Comparison of ENCODE assay signal across 10 cellular contexts in the genomic region with DNA sequence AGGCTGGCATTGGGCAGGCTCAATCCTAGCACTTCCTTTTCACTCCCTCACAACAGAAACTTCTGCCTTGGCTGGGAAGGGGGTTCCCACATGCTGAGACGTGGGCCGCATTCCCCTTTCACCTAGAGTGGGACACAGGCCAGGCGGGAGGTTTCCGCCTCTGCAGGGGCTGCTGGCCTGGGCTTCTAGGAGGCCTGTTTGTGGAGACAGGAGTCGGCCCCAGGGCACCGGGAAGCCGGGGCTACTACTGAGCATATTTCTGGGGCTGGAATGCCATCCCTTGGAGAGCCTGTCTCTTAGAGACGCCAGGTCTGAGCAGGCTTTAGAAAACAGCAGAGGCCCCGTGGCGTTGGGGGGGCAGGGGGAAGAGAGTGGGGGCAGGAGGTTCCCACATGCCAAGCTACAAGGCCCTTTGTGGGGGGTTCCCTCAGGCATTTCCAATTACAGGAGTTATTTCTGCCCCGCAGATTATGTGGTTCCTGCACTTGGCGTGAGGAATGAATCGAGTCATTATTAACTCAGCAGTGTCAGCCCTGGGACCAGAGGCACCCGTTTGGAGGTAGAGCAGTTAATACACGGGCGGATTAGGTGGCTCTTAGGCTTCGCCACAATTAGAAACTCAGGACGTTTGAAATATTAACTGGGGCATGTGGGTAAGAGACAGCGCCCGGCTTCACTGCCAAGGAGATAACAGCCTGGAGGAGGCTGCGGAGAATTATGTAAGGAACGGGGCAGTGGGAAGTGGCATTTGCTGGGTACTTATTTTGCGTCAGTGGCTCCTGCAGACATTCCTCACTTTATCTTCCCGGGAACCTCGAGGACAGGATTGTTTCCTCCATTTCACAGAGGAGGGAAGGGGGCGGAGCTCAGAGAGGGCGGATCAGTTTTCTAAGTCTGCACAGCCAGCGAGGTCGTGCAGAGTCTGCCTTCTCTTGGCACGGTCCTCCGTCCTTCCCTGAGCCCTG.
A peak's percentile ranks its signal among the peaks of the same experiment; 100 is the strongest.
DNase-seq lines count a peak whose midpoint lies in the region; ATAC-seq and TF ChIP-seq lines count a peak whose summit lies in the region.
"Had no signal": no experiment of that assay in that cellular context is flagged by ENCODE, and none has a peak within 500 bp of the region (broad histone marks: within the 10 kb centered on the region; RNA-seq: fewer than 3 reads in every experiment).

No MANE protein-coding gene starts in this region.

- H3K9me3 ChIP-seq in neuron (ENCODE audit: low read length): no peaks in the 10 kb centered on the region

- H2AFZ ChIP-seq in neuron (ENCODE audit: low read depth, low read length): peak overlapping the region; percentile 65

- H3K36me3 ChIP-seq in neuron (ENCODE audit: insufficient read depth, low read length): no peaks in the 10 kb centered on the region

- intact Hi-C loops in left cardiac atrium (cut with DNase I): no loop called here

- in situ Hi-C loops in astrocyte of the cerebellum (cut with HindIII; ENCODE audit: low sequenced_read_pairs) (no loop called here), GM13977 (cut with MboI; ENCODE audit: low pct_unique_long_range_greater_than_20kb, low sequenced_read_pairs, unreplicated experiment) (no loop called here)

- DNase-seq in Ammon's horn (ENCODE audit: low spot score) (peak; percentile 65), astrocyte of the cerebellum (ENCODE audit: low read depth) (peak; percentile 31), left cardiac atrium (peak; percentile 71), HCEC 1CT (no peak), NCI-H345 treated with DMSO at 0.1 percent for 48 hours (lab: John Stamatoyannopoulos, UW; ENCODE audit: unreplicated experiment) (no peak), GM13977 (ENCODE audit: low spot score) (no peak)
- no peak for DNase-seq in NK-92 treated with Interleukin-12 subunit alpha and Interleukin-12 subunit beta, amount 100 ng/mL, for 24 hours (lab: John Stamatoyannopoulos, UW)
- DNase-seq: effector CD4-positive, alpha-beta T cell; NCI-H1930 had no signal

- H3K4me1 ChIP-seq in neuron (ENCODE audit: insufficient read depth, low read length): peaks cover 27% of the 10 kb centered on the region

- no peak for TF ChIP-seq CTCF in astrocyte of the cerebellum (IDR thresholded peaks at IDR 0.05; ENCODE audit: low read depth, low read length, missing control alignments)
- no peak for TF ChIP-seq CTCF in GM13977 (IDR thresholded peaks at IDR 0.05; ENCODE audit: extremely low read depth, insufficient read depth, missing control alignments)

- H3K4me3 ChIP-seq in astrocyte of the cerebellum (ENCODE audit: low read depth, low read length): peak overlapping the region; percentile 20
- H3K4me3 ChIP-seq in neuron (ENCODE audit: low read length): no peak overlapping the region

- no peaks in the 10 kb centered on the region for H3K27me3 ChIP-seq in neuron (ENCODE audit: insufficient read depth, low read length)

- ATAC-seq in left cardiac atrium: peak; percentile 68 to 86

Comparison
In these comparisons a context has a peak if more than half of its experiments do, and no peak if none do; other contexts are left out.
1. DNase-seq: peak in Ammon's horn (single experiment), astrocyte of the cerebellum (single experiment) and left cardiac atrium (single experiment); none in NK-92 treated with Interleukin-12 subunit alpha and Interleukin-12 subunit beta, amount 100 ng/mL, for 24 hours (single experiment), HCEC 1CT (single experiment), NCI-H345 treated with DMSO at 0.1 percent for 48 hours (single experiment) and GM13977 (single experiment).